Comparison of ENCODE assay signal across 11 cellular contexts in the genomic region with DNA sequence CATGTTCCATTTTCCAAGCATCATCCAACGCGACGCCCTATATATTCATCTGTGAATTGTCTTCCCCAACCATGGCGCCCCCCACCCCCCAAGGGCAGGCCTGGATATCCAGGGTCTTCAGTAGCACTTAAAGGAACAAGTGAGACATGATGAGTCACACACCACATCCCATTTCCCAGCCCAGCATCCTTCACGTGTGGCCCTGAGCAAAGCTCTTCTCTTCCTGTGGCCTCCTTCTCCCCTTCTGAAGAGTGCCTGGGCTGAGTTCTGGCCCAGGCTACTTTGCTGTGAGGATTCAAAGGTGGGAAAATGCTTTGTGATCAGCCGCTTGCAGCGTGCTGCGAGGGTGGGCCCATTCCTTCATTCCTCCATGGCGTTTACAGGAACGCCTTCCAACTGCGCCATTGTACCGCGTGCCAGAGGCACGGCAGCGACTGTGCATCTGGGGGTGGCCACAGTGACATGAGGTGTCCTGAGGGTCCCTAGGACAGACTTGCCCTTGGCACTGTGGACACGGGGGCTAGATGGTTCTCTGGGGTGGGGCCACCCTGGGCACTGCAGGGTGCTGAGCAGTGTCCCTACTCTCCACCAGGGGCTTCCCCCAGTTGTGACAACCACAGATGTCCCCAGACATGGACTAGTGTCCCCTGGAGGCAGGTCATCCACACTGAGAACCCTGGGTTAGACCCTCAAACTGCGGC. TPM values are rescaled to one million over a fixed set of nuclear protein-coding genes. Genes with fewer than 3 reads are reported as not detected.
A peak's percentile ranks its signal among the peaks of the same experiment; 100 is the strongest.
DNase-seq lines count a peak whose midpoint lies in the region; ATAC-seq and TF ChIP-seq lines count a peak whose summit lies in the region.
"Had no signal": no experiment of that assay in that cellular context is flagged by ENCODE, and none has a peak within 500 bp of the region (broad histone marks: within the 10 kb centered on the region; RNA-seq: fewer than 3 reads in every experiment).

No MANE protein-coding gene starts in this region.

- H3K14ac ChIP-seq in H9 (ENCODE audit: insufficient read depth, low read length) = no peak overlapping the region

- CTCF ChIA-PET in activated CD4-positive, alpha-beta memory T cell treated with anti-CD3 and anti-CD28 coated beads, Interleukin-2, amount 10 ng/mL, durations not matched to agents 7 days and 5 days (lab: Charles Lee) = interaction anchor here (1.8 kb wide), 1 partner anchor 19 kb away, joined by 3 read pairs; no protein-coding TSS in a partner anchor

- no peak overlapping the region for H3K27ac ChIP-seq in H9 (ENCODE audit: insufficient read length, low read depth, low read length)
- H3K27ac ChIP-seq: neutrophil had no signal

- H3K56ac ChIP-seq in H9 (ENCODE audit: insufficient read length, low read depth, low read length) = no peak overlapping the region

- no peak overlapping the region for H3K4me3 Mint-ChIP-seq in H9
- H3K4me3 Mint-ChIP-seq in activated CD4-positive, alpha-beta memory T cell treated with anti-CD3 and anti-CD28 coated beads, Interleukin-2, amount 10 ng/mL, durations not matched to agents 7 days and 5 days = no peak overlapping the region

- no peaks in the 10 kb centered on the region for H3K9me3 Mint-ChIP-seq in H9
- H3K9me3 Mint-ChIP-seq in activated CD4-positive, alpha-beta memory T cell treated with anti-CD3 and anti-CD28 coated beads, Interleukin-2, amount 10 ng/mL, durations not matched to agents 7 days and 5 days = no peaks in the 10 kb centered on the region

- no peak overlapping the region for H3K4ac ChIP-seq in H9 (ENCODE audit: low read depth, low read length)

- H3K36me3 Mint-ChIP-seq in H9 (ENCODE audit: insufficient read depth in 1 of 3, low read depth in 3 of 3) = peaks cover 10 to 37% (median 28%) of the 10 kb centered on the region in 3 experiments; a peak in 6 of 7 replicates
- no peaks in the 10 kb centered on the region for H3K36me3 Mint-ChIP-seq in activated CD4-positive, alpha-beta memory T cell treated with anti-CD3 and anti-CD28 coated beads, Interleukin-2, amount 10 ng/mL, durations not matched to agents 7 days and 5 days (ENCODE audit: low read depth)

- POLR2A ChIA-PET in activated CD4-positive, alpha-beta memory T cell treated with anti-CD3 and anti-CD28 coated beads, Interleukin-2, amount 10 ng/mL, durations not matched to agents 7 days and 5 days (lab: Charles Lee) = no interaction called here

- no peaks in the 10 kb centered on the region for H3K4me1 Mint-ChIP-seq in H9
- H3K4me1 Mint-ChIP-seq in activated CD4-positive, alpha-beta memory T cell treated with anti-CD3 and anti-CD28 coated beads, Interleukin-2, amount 10 ng/mL, durations not matched to agents 7 days and 5 days = peaks cover 9% of the 10 kb centered on the region

- no peak overlapping the region for H2BK12ac ChIP-seq in H9 (ENCODE audit: insufficient read length, low read depth, low read length)

- no peaks in the 10 kb centered on the region for H3K79me2 ChIP-seq in H9 (ENCODE audit: insufficient read depth, low read length)

- no peak overlapping the region for H4K8ac ChIP-seq in H9 (replicated peaks; ENCODE audit: insufficient read length, low read depth, low read length)

- no peak overlapping the region for H2BK15ac ChIP-seq in H9 (ENCODE audit: low read depth, low read length)

- no peak overlapping the region for H4K5ac ChIP-seq in H9 (ENCODE audit: insufficient read length, low read depth, low read length)

- no peaks in the 10 kb centered on the region for H3K4me1 ChIP-seq in H9 (ENCODE audit: insufficient read depth, low read length)

- no peak overlapping the region for H2AK5ac ChIP-seq in H9 (ENCODE audit: insufficient read length, low read length)

- TF ChIP-seq CTCF in AG10803 (conservative IDR thresholded peaks at IDR 0.05; ENCODE audit: low read length) (no peak), H9 (conservative IDR thresholded peaks at IDR 0.05) (peak; percentile 28; the same call in 1 of the 3 replicates)

- no CpG with 5 or more reads among the region's 17 CpGs for WGBS in H9 (ENCODE audit: extremely low coverage, insufficient read length, low lambda C conversion rate)

- no peak overlapping the region for H2BK120ac ChIP-seq in H9 (ENCODE audit: low read depth, low read length, poor library complexity, severe bottlenecking)

- no peak overlapping the region for H3K9ac ChIP-seq in H9 (ENCODE audit: extremely low read depth, insufficient read length, low read length)

- no peak overlapping the region for H2AFZ ChIP-seq in H9 (ENCODE audit: low read length)

- no peak overlapping the region for H3K27ac Mint-ChIP-seq in H9
- peak overlapping the region; percentile 28 for H3K27ac Mint-ChIP-seq in activated CD4-positive, alpha-beta memory T cell treated with anti-CD3 and anti-CD28 coated beads, Interleukin-2, amount 10 ng/mL, durations not matched to agents 7 days and 5 days

- no peaks in the 10 kb centered on the region for H3K27me3 ChIP-seq in H9 (ENCODE audit: insufficient read depth, low read length)
- H3K27me3 ChIP-seq: neutrophil had no signal

- ATAC-seq in HG02852 (IDR thresholded peaks at IDR 0.05; ENCODE audit: unreplicated experiment) (no peak), HG03045 (IDR thresholded peaks at IDR 0.05; ENCODE audit: unreplicated experiment) (no peak)
- ATAC-seq in activated CD4-positive, CD25-positive, alpha-beta regulatory T cell treated with anti-CD3 and anti-CD28 coated beads, Interleukin-2, amount 50 U/mL, for 24 hours = no peak

- H3T11ph ChIP-seq in H9 (ENCODE audit: low read length) = no peak overlapping the region

- no peak overlapping the region for H3K18ac ChIP-seq in H9 (ENCODE audit: insufficient read length, low read depth, low read length)

- H2BK20ac ChIP-seq in H9 (ENCODE audit: low read depth, low read length, poor library complexity, severe bottlenecking) = no peak overlapping the region

- H3K4me2 ChIP-seq in H9 (ENCODE audit: insufficient read depth, insufficient read length, low read length) = no peak overlapping the region

- no peak overlapping the region for H3K4me3 ChIP-seq in AG10803 (ENCODE audit: low read length)

- H3K9me3 ChIP-seq in H9 (ENCODE audit: control insufficient read depth, low read depth, low read length) = no peaks in the 10 kb centered on the region
- H3K9me3 ChIP-seq: neutrophil had no signal

- DNase-seq in AG10803 (ENCODE audit: low read depth) (peak; percentile 37), H9 (no peak), glomerular visceral epithelial cell (ENCODE audit: extremely low spot score) (peak; percentile 58), SHP77 treated with DMSO at 0.1 percent for 48 hours (lab: John Stamatoyannopoulos, UW) (no peak)
- DNase-seq in activated CD4-positive, alpha-beta memory T cell treated with anti-CD3 and anti-CD28 coated beads, Interleukin-2, amount 10 ng/mL, durations not matched to agents 7 days and 5 days = peak; percentile 27
- DNase-seq: hypothalamus, NCI-H2029 had no signal

- H3K27me3 Mint-ChIP-seq in H9 (ENCODE audit: low read depth) = peaks cover 48% of the 10 kb centered on the region
- no peaks in the 10 kb centered on the region for H3K27me3 Mint-ChIP-seq in activated CD4-positive, alpha-beta memory T cell treated with anti-CD3 and anti-CD28 coated beads, Interleukin-2, amount 10 ng/mL, durations not matched to agents 7 days and 5 days

- no peaks in the 10 kb centered on the region for H4K20me1 ChIP-seq in H9 (ENCODE audit: control insufficient read depth, insufficient read depth, insufficient read length)

- no peak overlapping the region for H2BK5ac ChIP-seq in H9 (ENCODE audit: insufficient read length, low read length)

- H3K23me2 ChIP-seq in H9 (ENCODE audit: insufficient read length, low read depth, low read length, poor library complexity, severe bottlenecking) = peaks cover 2% of the 10 kb centered on the region

- no peak overlapping the region for H3K23ac ChIP-seq in H9 (ENCODE audit: insufficient read length, low read depth, low read length)

- no peaks in the 10 kb centered on the region for H3K79me1 ChIP-seq in H9 (ENCODE audit: insufficient read depth, low read depth, low read length, poor library complexity, severe bottlenecking)

- no peak overlapping the region for H4K91ac ChIP-seq in H9 (ENCODE audit: insufficient read length, low read depth, low read length)

RNA-seq across cellular contexts. Expression of a gene that starts 11.7 kb away (rescaled TPM):
- total RNA-seq in H9 (2021) = 0.90 and 1.1 TPM in 2 replicates
- not detected for total RNA-seq in activated CD4-positive, alpha-beta memory T cell treated with anti-CD3 and anti-CD28 coated beads, Interleukin-2, amount 10 ng/mL, durations not matched to agents 7 days and 5 days

RNA-seq across cellular contexts. Expression of a gene that starts 28.4 kb away (rescaled TPM):
- total RNA-seq in H9 (2021) = 2.7 and 3.9 TPM in 2 replicates
- total RNA-seq in activated CD4-positive, alpha-beta memory T cell treated with anti-CD3 and anti-CD28 coated beads, Interleukin-2, amount 10 ng/mL, durations not matched to agents 7 days and 5 days = not detected

RNA-seq across cellular contexts. Expression of a gene that starts 33.2 kb away (rescaled TPM):
- total RNA-seq in H9 (2021) = 0.24 and 0.50 TPM in 2 replicates
- total RNA-seq in activated CD4-positive, alpha-beta memory T cell treated with anti-CD3 and anti-CD28 coated beads, Interleukin-2, amount 10 ng/mL, durations not matched to agents 7 days and 5 days = under 1 TPM; 0.15 to 0.18 TPM

RNA-seq across cellular contexts. Expression of a gene that starts 34.5 kb away (rescaled TPM):
- total RNA-seq in H9 (2021) = 108 and 117 TPM in 2 replicates
- 10 to 100 TPM; 47.1 to 50.6 TPM for total RNA-seq in activated CD4-positive, alpha-beta memory T cell treated with anti-CD3 and anti-CD28 coated beads, Interleukin-2, amount 10 ng/mL, durations not matched to agents 7 days and 5 days

RNA-seq across cellular contexts. Expression of a gene that starts 49.0 kb away (rescaled TPM):
- 34.1 and 39.0 TPM in 2 replicates for total RNA-seq in H9 (2021)
- 10 to 100 TPM; 49.6 to 50.1 TPM for total RNA-seq in activated CD4-positive, alpha-beta memory T cell treated with anti-CD3 and anti-CD28 coated beads, Interleukin-2, amount 10 ng/mL, durations not matched to agents 7 days and 5 days

Comparison
In these comparisons a context has a peak if more than half of its experiments do, and no peak if none do; other contexts are left out.
1. DNase-seq: peak in AG10803 (single experiment), activated CD4-positive, alpha-beta memory T cell treated with anti-CD3 and anti-CD28 coated beads, Interleukin-2, amount 10 ng/mL, durations not matched to agents 7 days and 5 days (single experiment) and glomerular visceral epithelial cell (single experiment); none in H9 (single experiment) and SHP77 treated with DMSO at 0.1 percent for 48 hours (single experiment).